ENCODE assay signal across 11 cellular contexts in genomic region chr20:41247523-41248370, GRCh38.
A peak's percentile ranks its signal among the peaks of the same experiment; 100 is the strongest.
DNase-seq lines count a peak whose midpoint lies in the region; ATAC-seq and TF ChIP-seq lines count a peak whose summit lies in the region.
"Had no signal": no experiment of that assay in that cellular context is flagged by ENCODE, and none has a peak within 500 bp of the region (broad histone marks: within the 10 kb centered on the region; RNA-seq: fewer than 3 reads in every experiment).

No MANE protein-coding gene starts in this region.

- no peaks in the 10 kb centered on the region for H3K9me3 ChIP-seq in body of pancreas
- no peaks in the 10 kb centered on the region for H3K9me3 ChIP-seq in lung (ENCODE audit: control insufficient read depth in 2 of 2, insufficient read depth in 1 of 2, low read length in 1 of 2)
- H3K9me3 ChIP-seq in smooth muscle cell (replicated peaks; ENCODE audit: low read depth), result no peaks in the 10 kb centered on the region
- H3K9me3 ChIP-seq: BE2C had no signal

- H3K27ac ChIP-seq in body of pancreas, result peak overlapping the region; percentile 31 to 72 (median 56)
- peak overlapping the region; percentile 89 to 92 for H3K27ac ChIP-seq in lung (ENCODE audit: low read depth in 1 of 2, low read length in 1 of 2)
- peak overlapping the region; percentile 91 for H3K27ac ChIP-seq in smooth muscle cell (ENCODE audit: low read depth)

- no peaks in the 10 kb centered on the region for H3F3A ChIP-seq in smooth muscle cell (ENCODE audit: low read depth)

- H3K4me1 Mint-ChIP-seq in HFFc6 (ENCODE audit: low read depth), result peaks cover 57% of the 10 kb centered on the region

- H3K4me3 ChIP-seq in body of pancreas (no peak overlapping the region), lung (no peak overlapping the region), smooth muscle cell (no peak overlapping the region)
- H3K4me3 ChIP-seq: K562 had no signal

- H3K4me1 ChIP-seq in body of pancreas (peaks cover 30% of the 10 kb centered on the region), lung (ENCODE audit: control insufficient read depth in 2 of 2, insufficient read depth in 2 of 2, low read length in 2 of 2) (peaks cover 20 to 38% of the 10 kb centered on the region in 2 donors), smooth muscle cell (ENCODE audit: low read depth) (peaks cover 29% of the 10 kb centered on the region)
- H3K4me1 ChIP-seq: BE2C had no signal

- H3K36me3 ChIP-seq in body of pancreas (replicated peaks in 1 of 2; ENCODE audit: insufficient read depth in 1 of 2, low read depth in 2 of 2), result no peaks in the 10 kb centered on the region
- H3K36me3 ChIP-seq in lung (ENCODE audit: control insufficient read depth in 2 of 2, insufficient read depth in 2 of 2, low read length in 2 of 2), result peaks cover 0 to 2% of the 10 kb centered on the region in 2 donors
- H3K36me3 ChIP-seq in smooth muscle cell (ENCODE audit: low read depth), result no peaks in the 10 kb centered on the region
- H3K36me3 ChIP-seq: BE2C had no signal

- DNase-seq in HFFc6, result no peak
- no peak for DNase-seq in body of pancreas
- DNase-seq in lung (ENCODE audit: low spot score), result no peak
- DNase-seq in smooth muscle cell (lab: John Stamatoyannopoulos, UW; ENCODE audit: unreplicated experiment), result no peak
- DNase-seq in germinal center (ENCODE audit: low spot score), result no peak
- no peak for DNase-seq in NK-92 (lab: John Stamatoyannopoulos, UW; ENCODE audit: unreplicated experiment)
- no peak for DNase-seq in activated CD4-positive, alpha-beta T cell treated with anti-CD3 and anti-CD28 coated beads, Interleukin-2, amount 50 U/mL, for 1 hour
- DNase-seq: activated effector memory CD4-positive, alpha-beta T cell treated with Interleukin-2 at 50 U/mL for 16 hours; BE2C had no signal

- H3K4me3 Mint-ChIP-seq in HFFc6, result peak overlapping the region; percentile 36

- no peaks in the 10 kb centered on the region for H3K9me3 Mint-ChIP-seq in HFFc6

- no peaks in the 10 kb centered on the region for H3K27me3 Mint-ChIP-seq in HFFc6 (ENCODE audit: insufficient read depth)

- no peak overlapping the region for H2AFZ ChIP-seq in smooth muscle cell (ENCODE audit: low read depth)

- H3K4me2 ChIP-seq in smooth muscle cell, result no peak overlapping the region

- no peak for TF ChIP-seq CTCF in HFFc6 (IDR thresholded peaks at IDR 0.05)
- no peak for TF ChIP-seq CTCF in body of pancreas (IDR thresholded peaks at IDR 0.05)
- TF ChIP-seq CTCF in lung (IDR thresholded peaks at IDR 0.05; ENCODE audit: control extremely low read depth, extremely low read depth), result no peak
- no peak for TF ChIP-seq CTCF in smooth muscle cell (IDR thresholded peaks at IDR 0.05; ENCODE audit: borderline replicate concordance, insufficient read depth, poor library complexity, severe bottlenecking)

- H3K36me3 Mint-ChIP-seq in HFFc6 (ENCODE audit: low read depth), result peaks cover 11% of the 10 kb centered on the region

- ATAC-seq in body of pancreas (no peak), lung (ENCODE audit: insufficient read depth, low FRiP score) (no peak), GM21367 (IDR thresholded peaks at IDR 0.05; ENCODE audit: unreplicated experiment) (no peak)
- ATAC-seq: K562 had no signal

- H3K9ac ChIP-seq in smooth muscle cell (ENCODE audit: low read depth), result no peak overlapping the region

- intact Hi-C loops in body of pancreas (cut with DNase I), result no loop called here

- peak overlapping the region; percentile 96 for H3K27ac Mint-ChIP-seq in HFFc6

- no peak for TF ChIP-seq POLR2A in body of pancreas (IDR thresholded peaks at IDR 0.05)

- H3K27me3 ChIP-seq in body of pancreas (no peaks in the 10 kb centered on the region), lung (ENCODE audit: control insufficient read depth, insufficient read depth) (no peaks in the 10 kb centered on the region), smooth muscle cell (ENCODE audit: low read depth) (no peaks in the 10 kb centered on the region)
- H3K27me3 ChIP-seq: BE2C had no signal

- 78 to 84% methylated on average over 7 of the region's 7 CpGs for WGBS in body of pancreas, 2 donors
- WGBS in lung, 2 donors, result 78 to 91% methylated on average over 7 of the region's 7 CpGs
- 94% methylated on average over 7 of the region's 7 CpGs for WGBS in smooth muscle cell (ENCODE audit: low lambda C conversion rate)

- H4K20me1 ChIP-seq in smooth muscle cell (ENCODE audit: low read depth), result no peaks in the 10 kb centered on the region

- no peaks in the 10 kb centered on the region for H3K79me2 ChIP-seq in smooth muscle cell (ENCODE audit: low read depth)
